2 cellular contexts compared by ENCODE assay signal in the genomic region with DNA sequence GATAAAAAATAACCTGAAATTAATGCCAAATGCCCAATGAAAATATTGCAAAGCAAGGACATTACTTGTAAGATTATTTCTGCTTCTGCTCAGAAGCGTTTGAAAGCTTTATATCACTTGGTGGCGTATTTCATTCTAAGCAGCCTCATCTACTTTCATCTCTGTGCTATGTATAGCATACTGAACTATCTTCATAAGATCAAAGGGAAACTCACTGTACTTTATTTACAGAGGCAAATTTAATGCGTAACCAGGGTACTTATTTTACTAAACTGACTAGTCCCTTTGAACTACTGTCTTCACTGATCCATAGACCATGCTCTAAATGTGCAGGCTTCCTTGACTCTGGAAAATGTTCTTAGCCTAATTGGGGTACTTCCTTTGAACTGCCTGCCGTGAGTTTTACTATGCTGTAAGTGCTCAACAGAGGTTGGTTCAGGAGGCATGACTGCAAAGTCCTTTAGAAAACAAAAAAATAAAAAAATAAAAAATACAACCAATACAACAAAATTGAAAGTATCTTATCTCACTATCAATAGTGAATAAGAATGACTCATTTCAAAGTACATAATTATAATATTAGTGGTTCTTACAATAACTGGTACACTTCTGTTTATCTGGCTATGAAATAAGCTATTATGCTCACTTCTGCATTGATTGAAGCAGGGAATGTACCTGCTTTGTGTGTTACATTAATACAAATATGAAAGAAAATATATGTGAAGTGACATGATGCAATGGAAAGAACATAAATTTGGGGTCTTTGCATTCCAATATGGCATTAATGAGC.
TF ChIP-seq lines count a peak whose summit lies in the region.

No MANE protein-coding gene starts in this region.

TF ChIP-seq in SK-N-SH, 30 proteins besides CTCF, POLR2A, EP300 and RAD21 (continued from another document):
- TF ChIP-seq, protein P1, sequence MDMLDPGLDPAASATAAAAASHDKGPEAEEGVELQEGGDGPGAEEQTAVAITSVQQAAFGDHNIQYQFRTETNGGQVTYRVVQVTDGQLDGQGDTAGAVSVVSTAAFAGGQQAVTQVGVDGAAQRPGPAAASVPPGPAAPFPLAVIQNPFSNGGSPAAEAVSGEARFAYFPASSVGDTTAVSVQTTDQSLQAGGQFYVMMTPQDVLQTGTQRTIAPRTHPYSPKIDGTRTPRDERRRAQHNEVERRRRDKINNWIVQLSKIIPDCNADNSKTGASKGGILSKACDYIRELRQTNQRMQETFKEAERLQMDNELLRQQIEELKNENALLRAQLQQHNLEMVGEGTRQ (IDR thresholded peaks at IDR 0.05; ENCODE audit: borderline replicate concordance, low read depth, low read length) = no peak
- no peak for TF ChIP-seq GABPA (IDR thresholded peaks at IDR 0.05; ENCODE audit: low read depth)
TF ChIP-seq in SK-N-SH: peak in this region for 0.

TF ChIP-seq in SK-N-SH treated with all-trans-retinoic acid at 6 μM for 48 hours, 23 proteins besides CTCF, POLR2A, EP300 and RAD21 (continued from another document):
- TF ChIP-seq, protein P2, sequence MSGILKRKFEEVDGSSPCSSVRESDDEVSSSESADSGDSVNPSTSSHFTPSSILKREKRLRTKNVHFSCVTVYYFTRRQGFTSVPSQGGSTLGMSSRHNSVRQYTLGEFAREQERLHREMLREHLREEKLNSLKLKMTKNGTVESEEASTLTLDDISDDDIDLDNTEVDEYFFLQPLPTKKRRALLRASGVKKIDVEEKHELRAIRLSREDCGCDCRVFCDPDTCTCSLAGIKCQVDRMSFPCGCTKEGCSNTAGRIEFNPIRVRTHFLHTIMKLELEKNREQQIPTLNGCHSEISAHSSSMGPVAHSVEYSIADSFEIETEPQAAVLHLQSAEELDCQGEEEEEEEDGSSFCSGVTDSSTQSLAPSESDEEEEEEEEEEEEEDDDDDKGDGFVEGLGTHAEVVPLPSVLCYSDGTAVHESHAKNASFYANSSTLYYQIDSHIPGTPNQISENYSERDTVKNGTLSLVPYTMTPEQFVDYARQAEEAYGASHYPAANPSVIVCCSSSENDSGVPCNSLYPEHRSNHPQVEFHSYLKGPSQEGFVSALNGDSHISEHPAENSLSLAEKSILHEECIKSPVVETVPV (CRISPR knock-in tag; IDR thresholded peaks at IDR 0.05) = no peak
- TF ChIP-seq, protein P3, sequence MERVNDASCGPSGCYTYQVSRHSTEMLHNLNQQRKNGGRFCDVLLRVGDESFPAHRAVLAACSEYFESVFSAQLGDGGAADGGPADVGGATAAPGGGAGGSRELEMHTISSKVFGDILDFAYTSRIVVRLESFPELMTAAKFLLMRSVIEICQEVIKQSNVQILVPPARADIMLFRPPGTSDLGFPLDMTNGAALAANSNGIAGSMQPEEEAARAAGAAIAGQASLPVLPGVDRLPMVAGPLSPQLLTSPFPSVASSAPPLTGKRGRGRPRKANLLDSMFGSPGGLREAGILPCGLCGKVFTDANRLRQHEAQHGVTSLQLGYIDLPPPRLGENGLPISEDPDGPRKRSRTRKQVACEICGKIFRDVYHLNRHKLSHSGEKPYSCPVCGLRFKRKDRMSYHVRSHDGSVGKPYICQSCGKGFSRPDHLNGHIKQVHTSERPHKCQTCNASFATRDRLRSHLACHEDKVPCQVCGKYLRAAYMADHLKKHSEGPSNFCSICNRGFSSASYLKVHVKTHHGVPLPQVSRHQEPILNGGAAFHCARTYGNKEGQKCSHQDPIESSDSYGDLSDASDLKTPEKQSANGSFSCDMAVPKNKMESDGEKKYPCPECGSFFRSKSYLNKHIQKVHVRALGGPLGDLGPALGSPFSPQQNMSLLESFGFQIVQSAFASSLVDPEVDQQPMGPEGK (CRISPR knock-in tag; IDR thresholded peaks at IDR 0.05; ENCODE audit: borderline replicate concordance) = no peak
- TF ChIP-seq TOX (CRISPR knock-in tag; IDR thresholded peaks at IDR 0.05; ENCODE audit: borderline replicate concordance) (no peak), ZFP3 (CRISPR knock-in tag; IDR thresholded peaks at IDR 0.05) (no peak), ISL1 (CRISPR knock-in tag; IDR thresholded peaks at IDR 0.05) (no peak)
